In genomic region chr20:59955131-59955796, GRCh38 we compare ENCODE assay signal across 8 cellular contexts. TPM values are rescaled to one million over a fixed set of nuclear protein-coding genes. Genes with fewer than 3 reads are reported as not detected.
DNase-seq lines count a peak whose midpoint lies in the region; ATAC-seq and TF ChIP-seq lines count a peak whose summit lies in the region.

No MANE protein-coding gene starts in this region.

- ATAC-seq in activated CD8-positive, alpha-beta T cell treated with anti-CD3 and anti-CD28 coated beads for 36 hours: peak; percentile 34
- ATAC-seq in GM19452 (IDR thresholded peaks at IDR 0.05; ENCODE audit: unreplicated experiment) (no peak), HG03108 (IDR thresholded peaks at IDR 0.05; ENCODE audit: unreplicated experiment) (no peak)

- no peak overlapping the region for H3K27ac Mint-ChIP-seq in activated CD8-positive, alpha-beta T cell treated with anti-CD3 and anti-CD28 coated beads for 36 hours
- H3K27ac Mint-ChIP-seq in nephron: no peak overlapping the region

- no peak overlapping the region for H3K4me3 Mint-ChIP-seq in activated CD8-positive, alpha-beta T cell treated with anti-CD3 and anti-CD28 coated beads for 36 hours
- H3K4me3 Mint-ChIP-seq in nephron: no peak overlapping the region

- H3K27me3 Mint-ChIP-seq in activated CD8-positive, alpha-beta T cell treated with anti-CD3 and anti-CD28 coated beads for 36 hours: no peaks in the 10 kb centered on the region
- peaks cover 9% of the 10 kb centered on the region for H3K27me3 Mint-ChIP-seq in nephron (ENCODE audit: low read depth)

- intact Hi-C loops in activated CD8-positive, alpha-beta T cell treated with anti-CD3 and anti-CD28 coated beads for 36 hours (cut with micrococcal nuclease): no loop called here

- POLR2A ChIA-PET in activated CD8-positive, alpha-beta T cell treated with anti-CD3 and anti-CD28 coated beads for 36 hours (lab: Charles Lee): interaction anchor here (1.2 kb wide), 1 partner anchor 15 kb away, joined by 5 read pairs; the partner anchor contains the start of genes FAM217B and PPP1R3D

- CTCF ChIA-PET in activated CD8-positive, alpha-beta T cell treated with anti-CD3 and anti-CD28 coated beads for 36 hours (lab: Charles Lee): interaction anchor here (0.6 to 1.8 kb wide), 4 partner anchors 10 to 98 kb away, joined by 3 to 8 read pairs (median 4); partner anchors contain the start of gene SYCP2

- TF ChIP-seq CTCF in GM10266 (IDR thresholded peaks at IDR 0.05; ENCODE audit: control insufficient read depth, insufficient read depth, low read depth, missing control alignments): peak; percentile 18
- no peak for TF ChIP-seq CTCF in activated CD8-positive, alpha-beta T cell treated with anti-CD3 and anti-CD28 coated beads for 36 hours (IDR thresholded peaks at IDR 0.05)
- peak; percentile 25 to 50 (median 39) for TF ChIP-seq CTCF in nephron (IDR thresholded peaks at IDR 0.05; ENCODE audit: unreplicated experiment in 3 of 3)

- H3K4me1 Mint-ChIP-seq in activated CD8-positive, alpha-beta T cell treated with anti-CD3 and anti-CD28 coated beads for 36 hours (ENCODE audit: low read depth): no peaks in the 10 kb centered on the region
- H3K4me1 Mint-ChIP-seq in nephron: peaks cover 15% of the 10 kb centered on the region

- DNase-seq in GM10266 (ENCODE audit: extremely low spot score) (no peak), NAMALWA (ENCODE audit: low spot score) (peak; percentile 61), NCI-H446 treated with DMSO at 0.1 percent for 48 hours (lab: John Stamatoyannopoulos, UW) (no peak)
- no peak for DNase-seq in activated CD8-positive, alpha-beta T cell treated with anti-CD3 and anti-CD28 coated beads for 36 hours
- DNase-seq in activated naive CD4-positive, alpha-beta T cell (lab: John Stamatoyannopoulos, UW): no peak

- peaks cover 4% of the 10 kb centered on the region for H3K36me3 Mint-ChIP-seq in activated CD8-positive, alpha-beta T cell treated with anti-CD3 and anti-CD28 coated beads for 36 hours (ENCODE audit: low read depth)
- no peaks in the 10 kb centered on the region for H3K36me3 Mint-ChIP-seq in nephron (ENCODE audit: low read depth)

- no peaks in the 10 kb centered on the region for H3K9me3 Mint-ChIP-seq in activated CD8-positive, alpha-beta T cell treated with anti-CD3 and anti-CD28 coated beads for 36 hours
- no peaks in the 10 kb centered on the region for H3K9me3 Mint-ChIP-seq in nephron

RNA-seq across cellular contexts. Expression of gene CDH26, which starts 3.0 kb away (rescaled TPM):
- 1 to 10 TPM; 1.0 to 1.7 TPM for total RNA-seq in activated CD8-positive, alpha-beta T cell treated with anti-CD3 and anti-CD28 coated beads for 36 hours

RNA-seq across cellular contexts. Expression of gene FAM217B, which starts 15.1 kb away (rescaled TPM):
- 10 to 100 TPM; 17.6 to 18.7 TPM for total RNA-seq in activated CD8-positive, alpha-beta T cell treated with anti-CD3 and anti-CD28 coated beads for 36 hours

RNA-seq across cellular contexts. Expression of gene PPP1R3D, which starts 15.2 kb away (rescaled TPM):
- total RNA-seq in activated CD8-positive, alpha-beta T cell treated with anti-CD3 and anti-CD28 coated beads for 36 hours: 1 to 10 TPM; 3.9 to 4.2 TPM

RNA-seq across cellular contexts. Expression of gene SYCP2, which starts 21.8 kb away (rescaled TPM):
- 1 to 10 TPM; 2.6 to 3.9 TPM for total RNA-seq in activated CD8-positive, alpha-beta T cell treated with anti-CD3 and anti-CD28 coated beads for 36 hours
